Comparison of ENCODE assay signal across 17 cellular contexts in the genomic region with DNA sequence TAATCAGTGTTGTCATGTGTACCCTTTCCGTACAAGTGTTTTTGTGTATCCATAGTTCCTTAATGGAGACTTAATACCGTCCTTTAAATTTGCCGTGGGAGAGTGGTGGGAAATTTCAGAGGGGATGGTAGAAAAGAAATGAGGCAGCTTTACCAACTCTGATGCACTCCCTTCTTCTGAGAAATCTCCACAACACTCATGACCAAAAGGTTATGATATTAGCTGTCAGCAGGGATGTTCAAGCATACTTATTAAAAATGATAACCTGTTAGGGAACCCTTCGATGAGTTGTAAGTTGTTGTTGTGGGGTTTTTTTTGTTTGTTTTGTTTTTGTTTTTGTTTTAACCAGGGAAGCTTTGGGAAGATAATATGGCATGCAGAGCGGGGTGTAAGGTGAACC. TPM values are rescaled to one million over a fixed set of nuclear protein-coding genes. Genes with fewer than 3 reads are reported as not detected.
DNase-seq lines count a peak whose midpoint lies in the region; ATAC-seq and TF ChIP-seq lines count a peak whose summit lies in the region.
"Had no signal": no experiment of that assay in that cellular context is flagged by ENCODE, and none has a peak within 500 bp of the region (broad histone marks: within the 10 kb centered on the region; RNA-seq: fewer than 3 reads in every experiment).

No MANE protein-coding gene starts in this region.

- intact Hi-C loops in head of caudate nucleus (cut with DNase I), result no loop called here

- no peak for ATAC-seq in effector memory CD8-positive, alpha-beta T cell (replicated peaks)
- ATAC-seq in HG03139 (IDR thresholded peaks at IDR 0.05; ENCODE audit: unreplicated experiment), result no peak
- ATAC-seq: HepG2 had no signal

- CTCF ChIA-PET in CD8-positive, alpha-beta memory T cell (lab: Charles Lee), result interaction anchor here (1.3 to 2.6 kb wide), 2 partner anchors 20 to 80 kb away, joined by 3 to 11 read pairs; no protein-coding TSS in a partner anchor

- TF ChIP-seq CTCF in HFFc6 (IDR thresholded peaks at IDR 0.05), result no peak

- peaks cover 29% of the 10 kb centered on the region for H3K36me3 Mint-ChIP-seq in activated naive CD4-positive, alpha-beta T cell treated with anti-CD3 and anti-CD28 coated beads, Interleukin-2, amount 50 U/mL, for 24 hours
- peaks cover 19 to 33% (median 19%) of the 10 kb centered on the region in 3 donors for H3K36me3 Mint-ChIP-seq in CD8-positive, alpha-beta memory T cell
- H3K36me3 Mint-ChIP-seq in effector memory CD8-positive, alpha-beta T cell (ENCODE audit: insufficient read depth), result peaks cover 28% of the 10 kb centered on the region
- H3K36me3 Mint-ChIP-seq in HFFc6 (ENCODE audit: low read depth), result peaks cover 44% of the 10 kb centered on the region

- H3K4me3 ChIP-seq in CD8-positive, alpha-beta memory T cell (ENCODE audit: low read length), result no peak overlapping the region

- H3K27ac Mint-ChIP-seq in activated naive CD4-positive, alpha-beta T cell treated with anti-CD3 and anti-CD28 coated beads, Interleukin-2, amount 50 U/mL, for 24 hours, result peak overlapping the region; percentile 36
- peak overlapping the region; percentile 8 to 79 (median 39) for H3K27ac Mint-ChIP-seq in CD8-positive, alpha-beta memory T cell
- H3K27ac Mint-ChIP-seq in effector memory CD8-positive, alpha-beta T cell, result peak overlapping the region; percentile 9 to 54
- no peak overlapping the region for H3K27ac Mint-ChIP-seq in HFFc6

- H3K4me1 ChIP-seq in CD8-positive, alpha-beta memory T cell (ENCODE audit: insufficient read depth, low read length), result peaks cover 38% of the 10 kb centered on the region
- H3K4me1 ChIP-seq: Caco-2 had no signal

- peaks cover 21% of the 10 kb centered on the region for H3K36me3 ChIP-seq in CD8-positive, alpha-beta memory T cell (ENCODE audit: insufficient read depth, low read length)

- peaks cover 4% of the 10 kb centered on the region for H3K9me3 Mint-ChIP-seq in activated naive CD4-positive, alpha-beta T cell treated with anti-CD3 and anti-CD28 coated beads, Interleukin-2, amount 50 U/mL, for 24 hours
- H3K9me3 Mint-ChIP-seq in CD8-positive, alpha-beta memory T cell, result peaks cover 0 to 6% (median 0%) of the 10 kb centered on the region in 5 donors
- no peaks in the 10 kb centered on the region for H3K9me3 Mint-ChIP-seq in effector memory CD8-positive, alpha-beta T cell
- peaks cover 19% of the 10 kb centered on the region for H3K9me3 Mint-ChIP-seq in HFFc6

- H3K4me3 Mint-ChIP-seq in activated naive CD4-positive, alpha-beta T cell treated with anti-CD3 and anti-CD28 coated beads, Interleukin-2, amount 50 U/mL, for 24 hours, result peak overlapping the region; percentile 40
- peak overlapping the region in 5 of 7 donors; percentile 12 to 61 (median 32) for H3K4me3 Mint-ChIP-seq in CD8-positive, alpha-beta memory T cell
- H3K4me3 Mint-ChIP-seq in effector memory CD8-positive, alpha-beta T cell, result peak overlapping the region; percentile 2 to 60
- H3K4me3 Mint-ChIP-seq in HFFc6, result no peak overlapping the region

- no peaks in the 10 kb centered on the region for H3K27me3 ChIP-seq in CD8-positive, alpha-beta memory T cell (ENCODE audit: insufficient read depth, low read length, poor library complexity, severe bottlenecking)

- no peak for DNase-seq in activated naive CD4-positive, alpha-beta T cell (lab: John Stamatoyannopoulos, UW)
- no peak for DNase-seq in CD8-positive, alpha-beta memory T cell
- DNase-seq in effector memory CD8-positive, alpha-beta T cell, result no peak
- DNase-seq in head of caudate nucleus (no peak), HFFc6 (no peak)
- DNase-seq: C1 segment of cervical spinal cord, Caco-2, NCI-H1048, NCI-H1436 treated with DMSO at 0.1 percent for 48 hours, NCI-H2029, NCI-H345, NCI-H524 treated with DMSO at 0.1 percent for 48 hours, SHP77 had no signal

- H3K4me1 Mint-ChIP-seq in activated naive CD4-positive, alpha-beta T cell treated with anti-CD3 and anti-CD28 coated beads, Interleukin-2, amount 50 U/mL, for 24 hours, result peaks cover 74% of the 10 kb centered on the region
- H3K4me1 Mint-ChIP-seq in CD8-positive, alpha-beta memory T cell, result peaks cover 64 to 77% (median 73%) of the 10 kb centered on the region in 3 donors
- peaks cover 32 to 56% of the 10 kb centered on the region in 2 donors for H3K4me1 Mint-ChIP-seq in effector memory CD8-positive, alpha-beta T cell (ENCODE audit: low read depth in 2 of 2)
- peaks cover 30% of the 10 kb centered on the region for H3K4me1 Mint-ChIP-seq in HFFc6 (ENCODE audit: low read depth)

- no peak overlapping the region for H3K27ac ChIP-seq in CD8-positive, alpha-beta memory T cell (ENCODE audit: low read depth, low read length)
- H3K27ac ChIP-seq: KMS-11 had no signal

- H3K9me3 ChIP-seq in CD8-positive, alpha-beta memory T cell (ENCODE audit: low read length), result no peaks in the 10 kb centered on the region
- H3K9me3 ChIP-seq: Caco-2 had no signal

- no peaks in the 10 kb centered on the region for H3K27me3 Mint-ChIP-seq in activated naive CD4-positive, alpha-beta T cell treated with anti-CD3 and anti-CD28 coated beads, Interleukin-2, amount 50 U/mL, for 24 hours
- no peaks in the 10 kb centered on the region for H3K27me3 Mint-ChIP-seq in CD8-positive, alpha-beta memory T cell
- no peaks in the 10 kb centered on the region for H3K27me3 Mint-ChIP-seq in effector memory CD8-positive, alpha-beta T cell
- no peaks in the 10 kb centered on the region for H3K27me3 Mint-ChIP-seq in HFFc6 (ENCODE audit: insufficient read depth)

- POLR2A ChIA-PET in CD8-positive, alpha-beta memory T cell (lab: Charles Lee), result no interaction called here

RNA-seq across cellular contexts. Expression of a gene that starts 12.5 kb away (rescaled TPM):
- total RNA-seq in CD8-positive, alpha-beta memory T cell, result 100 to 1,000 TPM; 100 to 106 TPM
- 39.3 TPM for polyA plus RNA-seq in CD8-positive, alpha-beta memory T cell
- 10 to 100 TPM; 79.3 to 93.5 (median 86.6) TPM for total RNA-seq in HFFc6 (2021; fragmentation: NEBNext Ultra II Directional; extraction: Animal tissue kit (Norgen Biotek cat#: 25700))
